ENCODE assay signal across 16 cellular contexts in the genomic region with DNA sequence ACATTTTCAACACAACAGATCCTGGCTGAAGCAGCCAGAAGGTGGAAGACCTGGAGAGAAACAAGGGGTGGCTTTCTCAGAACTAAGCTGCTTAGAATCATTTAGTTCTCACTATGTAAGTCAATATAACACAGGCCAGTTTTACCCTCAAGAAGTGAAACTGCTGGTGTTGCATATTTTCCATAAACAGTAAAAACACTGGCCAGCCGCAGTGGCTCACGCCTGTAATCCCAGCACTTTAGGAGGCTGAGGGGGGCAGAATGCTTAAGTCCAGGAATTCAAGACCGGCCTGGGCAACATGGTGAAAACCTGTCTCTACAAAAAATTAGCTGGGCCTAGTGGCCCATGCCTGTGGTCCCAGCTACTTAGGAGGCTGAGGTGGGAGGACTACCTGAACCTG. TPM values are rescaled to one million over a fixed set of nuclear protein-coding genes. Genes with fewer than 3 reads are reported as not detected.
DNase-seq lines count a peak whose midpoint lies in the region; ATAC-seq and TF ChIP-seq lines count a peak whose summit lies in the region.
"Had no signal": no experiment of that assay in that cellular context is flagged by ENCODE, and none has a peak within 500 bp of the region (broad histone marks: within the 10 kb centered on the region; RNA-seq: fewer than 3 reads in every experiment).

No MANE protein-coding gene starts in this region.

- peaks cover 4 to 18% (median 14%) of the 10 kb centered on the region in 7 donors for H3K4me1 Mint-ChIP-seq in naive thymus-derived CD4-positive, alpha-beta T cell

- DNase-seq in Right ventricle myocardium superior, result no peak
- DNase-seq in cardiac septum (ENCODE audit: low spot score), result no peak
- peak; percentile 33 for DNase-seq in choroid plexus epithelial cell (ENCODE audit: low read depth)
- no peak for DNase-seq in naive thymus-derived CD4-positive, alpha-beta T cell
- DNase-seq in NK-92 treated with Interleukin-12 subunit alpha and Interleukin-12 subunit beta, amount 100 ng/mL, for 24 hours (lab: John Stamatoyannopoulos, UW), result no peak
- DNase-seq in NCI-H1436 (lab: John Stamatoyannopoulos, UW), result no peak
- DNase-seq: dorsolateral prefrontal cortex, gastrocnemius medialis, H7, NCI-H1436 treated with DMSO at 0.1 percent for 48 hours had no signal

- H3K9me3 ChIP-seq in naive thymus-derived CD4-positive, alpha-beta T cell (ENCODE audit: control insufficient read depth in 2 of 3, low read length in 3 of 3), result no peaks in the 10 kb centered on the region
- H3K9me3 ChIP-seq: gastrocnemius medialis had no signal

- peaks cover 0 to 2% (median 0%) of the 10 kb centered on the region in 11 donors for H3K9me3 Mint-ChIP-seq in naive thymus-derived CD4-positive, alpha-beta T cell
- H3K9me3 Mint-ChIP-seq: nephron, WTC11 had no signal

- H3K4me3 ChIP-seq in choroid plexus epithelial cell (ENCODE audit: low read depth, low read length), result no peak overlapping the region
- no peak overlapping the region for H3K4me3 ChIP-seq in naive thymus-derived CD4-positive, alpha-beta T cell (ENCODE audit: low read length)
- H3K4me3 ChIP-seq: dorsolateral prefrontal cortex, gastrocnemius medialis, SK-N-MC, skin epidermis had no signal

- H3K27ac ChIP-seq in naive thymus-derived CD4-positive, alpha-beta T cell (ENCODE audit: low read depth, low read length), result no peak overlapping the region
- H3K27ac ChIP-seq: dorsolateral prefrontal cortex, gastrocnemius medialis, SK-N-MC had no signal

- H3K4me1 ChIP-seq in naive thymus-derived CD4-positive, alpha-beta T cell (ENCODE audit: control insufficient read depth in 2 of 2, insufficient read depth in 2 of 2, low read length in 2 of 2), result no peaks in the 10 kb centered on the region
- H3K4me1 ChIP-seq: gastrocnemius medialis had no signal

- peak; percentile 18 for ATAC-seq in Right ventricle myocardium superior (ENCODE audit: poor library complexity)
- ATAC-seq in naive thymus-derived CD4-positive, alpha-beta T cell, result no peak
- ATAC-seq in GM21717 (IDR thresholded peaks at IDR 0.05; ENCODE audit: unreplicated experiment), result no peak
- no peak for ATAC-seq in GM21515 (IDR thresholded peaks at IDR 0.05; ENCODE audit: unreplicated experiment)
- ATAC-seq: gastrocnemius medialis, WTC11 had no signal

- peaks cover 0 to 8% (median 0%) of the 10 kb centered on the region in 3 experiments for H3K36me3 ChIP-seq in naive thymus-derived CD4-positive, alpha-beta T cell (ENCODE audit: control insufficient read depth in 2 of 3, insufficient read depth in 3 of 3, low read length in 3 of 3)

- no peak for TF ChIP-seq CTCF in choroid plexus epithelial cell (conservative IDR thresholded peaks at IDR 0.05; ENCODE audit: low read depth, low read length)

- no peaks in the 10 kb centered on the region for H3K27me3 ChIP-seq in naive thymus-derived CD4-positive, alpha-beta T cell (ENCODE audit: control insufficient read depth in 2 of 2, insufficient read depth in 2 of 2, low read length in 2 of 2)
- H3K27me3 ChIP-seq: dorsolateral prefrontal cortex, gastrocnemius medialis had no signal

- no peak overlapping the region for H3K4me3 Mint-ChIP-seq in naive thymus-derived CD4-positive, alpha-beta T cell
- H3K4me3 Mint-ChIP-seq: nephron, WTC11 had no signal

- CTCF ChIA-PET in naive thymus-derived CD4-positive, alpha-beta T cell (lab: Charles Lee), result interaction anchor here (3.5 kb wide), 1 partner anchor 306 kb away, joined by 37 read pairs; no protein-coding TSS in a partner anchor

- POLR2A ChIA-PET in naive thymus-derived CD4-positive, alpha-beta T cell (lab: Charles Lee), result no interaction called here

- H3K36me3 Mint-ChIP-seq in naive thymus-derived CD4-positive, alpha-beta T cell, result peaks cover 0 to 11% (median 1%) of the 10 kb centered on the region in 5 donors

- peak overlapping the region in 5 of 9 donors; percentile 11 to 47 (median 30) for H3K27ac Mint-ChIP-seq in naive thymus-derived CD4-positive, alpha-beta T cell
- H3K27ac Mint-ChIP-seq: WTC11 had no signal

- intact Hi-C loops in Right ventricle myocardium superior (cut with DNase I), result no loop called here
- intact Hi-C loops in cardiac septum (cut with DNase I), result no loop called here
- intact Hi-C loops in naive thymus-derived CD4-positive, alpha-beta T cell (cut with micrococcal nuclease), result loop anchor here (1.0 to 5.0 kb wide), 3 partner anchors 12 to 625 kb away; partner anchors contain the start of gene STX2 (in 1 of the 2)

- no peaks in the 10 kb centered on the region for H3K27me3 Mint-ChIP-seq in naive thymus-derived CD4-positive, alpha-beta T cell

RNA-seq across cellular contexts. Expression of gene STX2, which starts 11.6 kb away (rescaled TPM):
- total RNA-seq in Right ventricle myocardium superior (11.4 TPM), cardiac septum (19.6 TPM)
- 10 to 100 TPM; 15.3 to 30.3 (median 21.5) TPM for total RNA-seq in naive thymus-derived CD4-positive, alpha-beta T cell
- 1 to 10 TPM; 7.6 to 8.0 TPM for polyA plus RNA-seq in naive thymus-derived CD4-positive, alpha-beta T cell

RNA-seq across cellular contexts. Expression of gene RAN, which starts 44.4 kb away (rescaled TPM):
- total RNA-seq in Right ventricle myocardium superior, result 225 TPM
- total RNA-seq in cardiac septum, result 344 TPM
- 100 to 1,000 TPM; 255 to 925 (median 269) TPM for total RNA-seq in naive thymus-derived CD4-positive, alpha-beta T cell
- polyA plus RNA-seq in naive thymus-derived CD4-positive, alpha-beta T cell, result 100 to 1,000 TPM; 527 to 617 TPM

Comparison
In these comparisons a context has a peak if more than half of its experiments do, and no peak if none do; other contexts are left out.
1. intact Hi-C loops: an anchor here in naive thymus-derived CD4-positive, alpha-beta T cell (1.0 to 5.0 kb wide); none called in Right ventricle myocardium superior and cardiac septum.